15 cellular contexts compared by ENCODE assay signal in genomic region chr1:193284219-193284618, GRCh38.
DNase-seq lines count a peak whose midpoint lies in the region; ATAC-seq and TF ChIP-seq lines count a peak whose summit lies in the region.
"Had no signal": no experiment of that assay in that cellular context is flagged by ENCODE, and none has a peak within 500 bp of the region (broad histone marks: within the 10 kb centered on the region; RNA-seq: fewer than 3 reads in every experiment).

No MANE protein-coding gene starts in this region.

- H3K79me2 ChIP-seq in DND-41 (ENCODE audit: insufficient read depth, low read length): no peaks in the 10 kb centered on the region

- no peaks in the 10 kb centered on the region for H3K27me3 Mint-ChIP-seq in activated T-cell treated with anti-CD3 and anti-CD28 coated beads, Interleukin-2, amount 50 U/mL, for 72 hours (ENCODE audit: low read depth)
- no peaks in the 10 kb centered on the region for H3K27me3 Mint-ChIP-seq in naive thymus-derived CD4-positive, alpha-beta T cell

- H3K9me3 ChIP-seq in DND-41 (ENCODE audit: insufficient read depth, low read length, severe bottlenecking) (no peaks in the 10 kb centered on the region), KOPT-K1 (ENCODE audit: insufficient read depth, low read length, poor library complexity, severe bottlenecking) (no peaks in the 10 kb centered on the region)
- H3K9me3 ChIP-seq in naive thymus-derived CD4-positive, alpha-beta T cell (ENCODE audit: control insufficient read depth in 2 of 3, low read length in 3 of 3): no peaks in the 10 kb centered on the region

- intact Hi-C loops in naive thymus-derived CD4-positive, alpha-beta T cell (cut with micrococcal nuclease): no loop called here

- no peak overlapping the region for H2AFZ ChIP-seq in DND-41 (ENCODE audit: low read depth, low read length)
- H2AFZ ChIP-seq: GM23248 had no signal

- no peaks in the 10 kb centered on the region for H4K20me1 ChIP-seq in DND-41 (ENCODE audit: insufficient read depth, low read length)

- H3K27ac ChIP-seq in DND-41 (ENCODE audit: low read length) (no peak overlapping the region), KOPT-K1 (ENCODE audit: low read depth, low read length, poor library complexity, severe bottlenecking) (peak overlapping the region; percentile 46)
- no peak overlapping the region for H3K27ac ChIP-seq in naive thymus-derived CD4-positive, alpha-beta T cell (ENCODE audit: low read depth, low read length)
- H3K27ac ChIP-seq: GM23248 had no signal

- H3K36me3 Mint-ChIP-seq in activated T-cell treated with anti-CD3 and anti-CD28 coated beads, Interleukin-2, amount 50 U/mL, for 72 hours (ENCODE audit: insufficient read depth in 2 of 2): peaks cover 0 to 3% of the 10 kb centered on the region in 2 donors
- H3K36me3 Mint-ChIP-seq in naive thymus-derived CD4-positive, alpha-beta T cell: peaks cover 4 to 18% (median 6%) of the 10 kb centered on the region in 5 donors
- H3K36me3 Mint-ChIP-seq: CD8-positive, alpha-beta T cell had no signal

- peaks cover 13% of the 10 kb centered on the region for H3K4me1 Mint-ChIP-seq in activated T-cell treated with anti-CD3 and anti-CD28 coated beads, Interleukin-2, amount 50 U/mL, for 72 hours (ENCODE audit: low read depth)
- peaks cover 2 to 30% (median 21%) of the 10 kb centered on the region in 7 donors for H3K4me1 Mint-ChIP-seq in naive thymus-derived CD4-positive, alpha-beta T cell

- H3K27me3 ChIP-seq in DND-41 (ENCODE audit: insufficient read depth, low read length, poor library complexity): no peaks in the 10 kb centered on the region
- no peaks in the 10 kb centered on the region for H3K27me3 ChIP-seq in naive thymus-derived CD4-positive, alpha-beta T cell (ENCODE audit: control insufficient read depth in 2 of 2, insufficient read depth in 2 of 2, low read length in 2 of 2)

- no peaks in the 10 kb centered on the region for H3K4me1 ChIP-seq in DND-41 (ENCODE audit: insufficient read depth, low read length)
- no peaks in the 10 kb centered on the region for H3K4me1 ChIP-seq in naive thymus-derived CD4-positive, alpha-beta T cell (ENCODE audit: control insufficient read depth in 2 of 2, insufficient read depth in 2 of 2, low read length in 2 of 2)

- no peak for DNase-seq in activated T-cell treated with anti-CD3 and anti-CD28 coated beads, Interleukin-2, amount 50 U/mL, for 72 hours
- no peak for DNase-seq in activated T-cell treated with anti-CD3 and anti-CD28 coated beads, Interleukin-2, amount 50 U/mL, for 1 hour
- DNase-seq in DND-41 (no peak), GDM1 (lab: John Stamatoyannopoulos, UW) (no peak), SHP77 (lab: John Stamatoyannopoulos, UW) (no peak), superior temporal gyrus (ENCODE audit: extremely low spot score) (no peak)
- DNase-seq in naive thymus-derived CD4-positive, alpha-beta T cell: peak in 1 of 9 donors; percentile 3
- DNase-seq: C1 segment of cervical spinal cord; CD8-positive, alpha-beta T cell; DMS 273 treated with DMSO at 0.1 percent for 48 hours; DMS79; GM23248; H9 had no signal

- H3K4me3 Mint-ChIP-seq in activated T-cell treated with anti-CD3 and anti-CD28 coated beads, Interleukin-2, amount 50 U/mL, for 72 hours: no peak overlapping the region
- H3K4me3 Mint-ChIP-seq in naive thymus-derived CD4-positive, alpha-beta T cell: peak overlapping the region in 3 of 10 donors; percentile 18 to 26 (median 20)
- H3K4me3 Mint-ChIP-seq: CD8-positive, alpha-beta T cell; H9 had no signal

- no peak overlapping the region for H3K4me2 ChIP-seq in DND-41 (ENCODE audit: insufficient read depth, low read length)

- POLR2A ChIA-PET in naive thymus-derived CD4-positive, alpha-beta T cell (lab: Charles Lee): no interaction called here

- CTCF ChIA-PET in naive thymus-derived CD4-positive, alpha-beta T cell (lab: Charles Lee): no interaction called here

- H3K9ac ChIP-seq in DND-41 (ENCODE audit: low read depth, low read length): no peak overlapping the region
- H3K9ac ChIP-seq: GM23248 had no signal

- ATAC-seq in activated T-cell treated with anti-CD3 and anti-CD28 coated beads, Interleukin-2, amount 50 U/mL, for 72 hours (replicated peaks in 1 of 2): no peak
- peak; percentile 66 for ATAC-seq in DND-41 (ENCODE audit: insufficient read depth, low read depth)
- no peak for ATAC-seq in naive thymus-derived CD4-positive, alpha-beta T cell
- ATAC-seq: CD8-positive, alpha-beta T cell; HCT116 had no signal

- no peak overlapping the region for H3K4me3 ChIP-seq in DND-41 (ENCODE audit: low read depth in 1 of 2, low read length in 2 of 2)
- H3K4me3 ChIP-seq in naive thymus-derived CD4-positive, alpha-beta T cell (ENCODE audit: low read length): no peak overlapping the region
- H3K4me3 ChIP-seq: GM23248 had no signal

- TF ChIP-seq CTCF in DND-41 (IDR thresholded peaks at IDR 0.05; ENCODE audit: borderline replicate concordance, extremely low read depth, low read length, poor library complexity, severe bottlenecking): no peak

- H3K27ac Mint-ChIP-seq in activated T-cell treated with anti-CD3 and anti-CD28 coated beads, Interleukin-2, amount 50 U/mL, for 72 hours: peak overlapping the region; percentile 59
- H3K27ac Mint-ChIP-seq in naive thymus-derived CD4-positive, alpha-beta T cell: peak overlapping the region in 5 of 9 donors; percentile 7 to 50 (median 16)

- H3K36me3 ChIP-seq in DND-41 (ENCODE audit: insufficient read depth, low read length): no peaks in the 10 kb centered on the region
- H3K36me3 ChIP-seq in KOPT-K1 (ENCODE audit: insufficient read depth, low read length): no peaks in the 10 kb centered on the region
- H3K36me3 ChIP-seq in naive thymus-derived CD4-positive, alpha-beta T cell (ENCODE audit: control insufficient read depth in 2 of 3, insufficient read depth in 3 of 3, low read length in 3 of 3): no peaks in the 10 kb centered on the region

- peaks cover 3 to 6% of the 10 kb centered on the region in 2 donors for H3K9me3 Mint-ChIP-seq in activated T-cell treated with anti-CD3 and anti-CD28 coated beads, Interleukin-2, amount 50 U/mL, for 72 hours
- peaks cover 0 to 13% (median 2%) of the 10 kb centered on the region in 11 donors for H3K9me3 Mint-ChIP-seq in naive thymus-derived CD4-positive, alpha-beta T cell
- H3K9me3 Mint-ChIP-seq: CD8-positive, alpha-beta T cell; H9 had no signal
